In genomic region chr6:32974541-32975308, GRCh38 we compare ENCODE assay signal across 8 cellular contexts. TPM values are rescaled to one million over a fixed set of nuclear protein-coding genes. Genes with fewer than 3 reads are reported as not detected.
DNase-seq lines count a peak whose midpoint lies in the region; ATAC-seq and TF ChIP-seq lines count a peak whose summit lies in the region.

No MANE protein-coding gene starts in this region.

- peak overlapping the region; percentile 93 for H3K4me3 Mint-ChIP-seq in natural killer cell treated with Interleukin-12 subunit alpha and Interleukin-12 subunit beta and Interleukin-15 and Interleukin-18, amount 100 ng/mL, for 72 hours

- peak overlapping the region; percentile 74 to 99 (median 97) for H3K4me3 ChIP-seq in BLaER1 treated with 17β-estradiol and CSF1 and Interleukin-3, amounts not matched to agents 10 nM and 100 nM
- H3K4me3 ChIP-seq in Karpas-422 (ENCODE audit: low read length) (peak overlapping the region; percentile 89), colonic mucosa (peak overlapping the region; percentile 91)

- peaks cover 62% of the 10 kb centered on the region for H3K36me3 Mint-ChIP-seq in natural killer cell treated with Interleukin-12 subunit alpha and Interleukin-12 subunit beta and Interleukin-15 and Interleukin-18, amount 100 ng/mL, for 72 hours

- H3K27me3 Mint-ChIP-seq in natural killer cell treated with Interleukin-12 subunit alpha and Interleukin-12 subunit beta and Interleukin-15 and Interleukin-18, amount 100 ng/mL, for 72 hours, result no peaks in the 10 kb centered on the region

- DNase-seq in Karpas-422 (no peak), colonic mucosa (no peak), iPS-NIHi11 (ENCODE audit: low spot score) (no peak), SW 1271 (lab: John Stamatoyannopoulos, UW) (no peak)
- no peak for DNase-seq in natural killer cell treated with Interleukin-12 subunit alpha and Interleukin-12 subunit beta and Interleukin-15 and Interleukin-18, amount 100 ng/mL, for 72 hours (ENCODE audit: low spot score)

- no peak for ATAC-seq in natural killer cell treated with Interleukin-12 subunit alpha and Interleukin-12 subunit beta and Interleukin-15 and Interleukin-18, amount 100 ng/mL, for 72 hours
- ATAC-seq in HG02938 (IDR thresholded peaks at IDR 0.05; ENCODE audit: unreplicated experiment) (no peak), GM19452 (IDR thresholded peaks at IDR 0.05; ENCODE audit: unreplicated experiment) (no peak)

- intact Hi-C loops in colonic mucosa (cut with DNase I), result no loop called here

- no peaks in the 10 kb centered on the region for H3K9me3 Mint-ChIP-seq in natural killer cell treated with Interleukin-12 subunit alpha and Interleukin-12 subunit beta and Interleukin-15 and Interleukin-18, amount 100 ng/mL, for 72 hours

- peaks cover 62 to 67% of the 10 kb centered on the region in 2 donors for H3K4me1 Mint-ChIP-seq in natural killer cell treated with Interleukin-12 subunit alpha and Interleukin-12 subunit beta and Interleukin-15 and Interleukin-18, amount 100 ng/mL, for 72 hours (ENCODE audit: low read depth in 2 of 2)

- peak overlapping the region; percentile 85 to 99 (median 96) for H3K4me2 ChIP-seq in BLaER1 treated with 17β-estradiol and CSF1 and Interleukin-3, amounts not matched to agents 10 nM and 100 nM
- peak overlapping the region; percentile 82 for H3K4me2 ChIP-seq in Karpas-422 (ENCODE audit: low read depth, low read length, poor library complexity, severe bottlenecking)

- H3K27ac ChIP-seq in BLaER1 treated with 17β-estradiol and CSF1 and Interleukin-3, amounts not matched to agents 10 nM and 100 nM, result peak overlapping the region in 5 of 11 experiments; percentile 15 to 100 (median 23); a peak in 10 of 22 replicates
- H3K27ac ChIP-seq in Karpas-422 (ENCODE audit: low read length) (peak overlapping the region; percentile 90), colonic mucosa (peak overlapping the region; percentile 87)

- H3K9me2 ChIP-seq in Karpas-422 (replicated peaks; ENCODE audit: insufficient read depth, low read length), result no peaks in the 10 kb centered on the region

- H2AFZ ChIP-seq in Karpas-422 (ENCODE audit: low read length), result no peak overlapping the region

- no peak for TF ChIP-seq CTCF in colonic mucosa (IDR thresholded peaks at IDR 0.05)

- peak overlapping the region; percentile 83 to 87 for H3K27ac Mint-ChIP-seq in natural killer cell treated with Interleukin-12 subunit alpha and Interleukin-12 subunit beta and Interleukin-15 and Interleukin-18, amount 100 ng/mL, for 72 hours

- peak overlapping the region; percentile 89 to 100 (median 93) for H3K9ac ChIP-seq in BLaER1 treated with 17β-estradiol and CSF1 and Interleukin-3, amounts not matched to agents 10 nM and 100 nM
- H3K9ac ChIP-seq in Karpas-422 (ENCODE audit: low read length) (peak overlapping the region; percentile 84), colonic mucosa (ENCODE audit: low read depth in 2 of 2, low read length in 2 of 2) (peak overlapping the region; percentile 48 to 97)

- H3K36me3 ChIP-seq in BLaER1 treated with 17β-estradiol and CSF1 and Interleukin-3, amounts not matched to agents 10 nM and 100 nM, result peaks cover 76 to 77% (median 76%) of the 10 kb centered on the region in 11 experiments
- H3K36me3 ChIP-seq in Karpas-422 (ENCODE audit: insufficient read depth, low read length), result peaks cover 78% of the 10 kb centered on the region
- H3K36me3 ChIP-seq in colonic mucosa, result peaks cover 40% of the 10 kb centered on the region

- H3K9me3 ChIP-seq in BLaER1 treated with 17β-estradiol and CSF1 and Interleukin-3, amounts not matched to agents 10 nM and 100 nM (replicated peaks in 1 of 11), result peaks cover 0 to 12% (median 6%) of the 10 kb centered on the region in 11 experiments; a peak in 10 of 22 replicates
- H3K9me3 ChIP-seq in Karpas-422 (ENCODE audit: low read length) (no peaks in the 10 kb centered on the region), colonic mucosa (no peaks in the 10 kb centered on the region)

- H3K79me2 ChIP-seq in Karpas-422 (ENCODE audit: low read length), result peaks cover 60% of the 10 kb centered on the region

- H4K20me1 ChIP-seq in BLaER1 treated with 17β-estradiol and CSF1 and Interleukin-3, amounts not matched to agents 10 nM and 100 nM, result peaks cover 76 to 77% (median 76%) of the 10 kb centered on the region in 11 experiments
- peaks cover 71% of the 10 kb centered on the region for H4K20me1 ChIP-seq in Karpas-422 (ENCODE audit: insufficient read depth, low read depth, low read length)

- H3K27me3 ChIP-seq in BLaER1 treated with 17β-estradiol and CSF1 and Interleukin-3, amounts not matched to agents 10 nM and 100 nM, result no peaks in the 10 kb centered on the region
- H3K27me3 ChIP-seq in Karpas-422 (ENCODE audit: low read length) (no peaks in the 10 kb centered on the region), colonic mucosa (no peaks in the 10 kb centered on the region)

- peaks cover 36 to 54% (median 45%) of the 10 kb centered on the region in 10 experiments for H3K4me1 ChIP-seq in BLaER1 treated with 17β-estradiol and CSF1 and Interleukin-3, amounts not matched to agents 10 nM and 100 nM
- H3K4me1 ChIP-seq in Karpas-422 (ENCODE audit: low read length) (peaks cover 57% of the 10 kb centered on the region), colonic mucosa (peaks cover 25% of the 10 kb centered on the region)

RNA-seq across cellular contexts. Expression of gene BRD2, which starts 6.3 kb away (rescaled TPM):
- 201 and 221 TPM in 2 replicates for total RNA-seq in Karpas-422 (2014; rRNA removed; shearing (Covaris generic); ENCODE audit: low replicate concordance)
- total RNA-seq in colonic mucosa, result 100 to 1,000 TPM; 149 to 167 TPM
- 100 to 1,000 TPM; 347 to 352 TPM for total RNA-seq in natural killer cell treated with Interleukin-12 subunit alpha and Interleukin-12 subunit beta and Interleukin-15 and Interleukin-18, amount 100 ng/mL, for 72 hours

RNA-seq across cellular contexts. Expression of gene HLA-DMA, which starts 21.8 kb away (rescaled TPM):
- total RNA-seq in Karpas-422 (2014; rRNA removed; shearing (Covaris generic); ENCODE audit: low replicate concordance), result 325 and 451 TPM in 2 replicates
- 10 to 100 TPM; 14.5 to 26.1 TPM for total RNA-seq in colonic mucosa
- total RNA-seq in natural killer cell treated with Interleukin-12 subunit alpha and Interleukin-12 subunit beta and Interleukin-15 and Interleukin-18, amount 100 ng/mL, for 72 hours, result 10 to 100 TPM; 16.9 to 73.0 TPM

RNA-seq across cellular contexts. Expression of gene HLA-DMB, which starts 33.9 kb away (rescaled TPM):
- 116 and 142 TPM in 2 replicates for total RNA-seq in Karpas-422 (2014; rRNA removed; shearing (Covaris generic); ENCODE audit: low replicate concordance)
- total RNA-seq in colonic mucosa, result 10 to 100 TPM in 1 of 2 donors, 1 to 10 TPM in 1; 6.7 to 28.8 TPM
- 10 to 100 TPM in 1 of 2 donors, 1 to 10 TPM in 1; 2.7 to 17.8 TPM for total RNA-seq in natural killer cell treated with Interleukin-12 subunit alpha and Interleukin-12 subunit beta and Interleukin-15 and Interleukin-18, amount 100 ng/mL, for 72 hours

RNA-seq across cellular contexts. Expression of gene HLA-DOA, which starts 34.7 kb away (rescaled TPM):
- 70.0 and 103 TPM in 2 replicates for total RNA-seq in Karpas-422 (2014; rRNA removed; shearing (Covaris generic); ENCODE audit: low replicate concordance)
- total RNA-seq in colonic mucosa, result 1 to 10 TPM; 1.6 to 4.3 TPM
- total RNA-seq in natural killer cell treated with Interleukin-12 subunit alpha and Interleukin-12 subunit beta and Interleukin-15 and Interleukin-18, amount 100 ng/mL, for 72 hours, result 10 to 100 TPM in 1 of 2 donors, under 1 TPM in 1; 0.86 to 22.1 TPM
